ENCODE assay signal across 8 cellular contexts in genomic region chr3:56681963-56682457, GRCh38. TPM values are rescaled to one million over a fixed set of nuclear protein-coding genes. Genes with fewer than 3 reads are reported as not detected.
DNase-seq lines count a peak whose midpoint lies in the region; ATAC-seq, FAIRE-seq and TF ChIP-seq lines count a peak whose summit lies in the region.

No MANE protein-coding gene starts in this region.

- H3K36me3 Mint-ChIP-seq in CD4-positive, alpha-beta memory T cell: peaks cover 18 to 22% of the 10 kb centered on the region in 2 donors
- H3K36me3 Mint-ChIP-seq in natural killer cell treated with Interleukin-12 subunit alpha and Interleukin-12 subunit beta and Interleukin-15 and Interleukin-18, amount 100 ng/mL, for 72 hours: peaks cover 27% of the 10 kb centered on the region

- FAIRE-seq in HTR-8/SVneo (lab: Jason Lieb, UNC): no peak

- peak overlapping the region; percentile 86 to 95 for H3K9ac ChIP-seq in colonic mucosa (ENCODE audit: low read depth in 2 of 2, low read length in 2 of 2)

- H3K9me3 Mint-ChIP-seq in CD4-positive, alpha-beta memory T cell: no peaks in the 10 kb centered on the region
- no peaks in the 10 kb centered on the region for H3K9me3 Mint-ChIP-seq in natural killer cell treated with Interleukin-12 subunit alpha and Interleukin-12 subunit beta and Interleukin-15 and Interleukin-18, amount 100 ng/mL, for 72 hours

- CTCF ChIA-PET in CD4-positive, alpha-beta memory T cell (lab: Charles Lee; ENCODE audit: partially characterized antibody): interaction anchor here (1.2 to 1.6 kb wide), 5 partner anchors 8 to 125 kb away, joined by 3 to 11 read pairs (median 5); partner anchors contain the start of gene CCDC66

- TF ChIP-seq CTCF in colonic mucosa (IDR thresholded peaks at IDR 0.05): no peak

- peaks cover 34 to 65% (median 48%) of the 10 kb centered on the region in 4 donors for H3K4me1 Mint-ChIP-seq in CD4-positive, alpha-beta memory T cell
- peaks cover 29 to 39% of the 10 kb centered on the region in 2 donors for H3K4me1 Mint-ChIP-seq in natural killer cell treated with Interleukin-12 subunit alpha and Interleukin-12 subunit beta and Interleukin-15 and Interleukin-18, amount 100 ng/mL, for 72 hours (ENCODE audit: low read depth in 2 of 2)

- no peaks in the 10 kb centered on the region for H3K36me3 ChIP-seq in CD4-positive, alpha-beta memory T cell (ENCODE audit: insufficient read depth, low read length)
- no peaks in the 10 kb centered on the region for H3K36me3 ChIP-seq in colonic mucosa

- no peak for ATAC-seq in natural killer cell treated with Interleukin-12 subunit alpha and Interleukin-12 subunit beta and Interleukin-15 and Interleukin-18, amount 100 ng/mL, for 72 hours
- no peak for ATAC-seq in HG03095 (IDR thresholded peaks at IDR 0.05; ENCODE audit: unreplicated experiment)

- no peaks in the 10 kb centered on the region for H3K27me3 ChIP-seq in CD4-positive, alpha-beta memory T cell (ENCODE audit: insufficient read depth, low read length)
- no peaks in the 10 kb centered on the region for H3K27me3 ChIP-seq in colonic mucosa

- DNase-seq in CD4-positive, alpha-beta memory T cell: no peak
- DNase-seq in Jurkat, Clone E6-1 (ENCODE audit: low read depth, low spot score): no peak
- DNase-seq in colonic mucosa (no peak), HTR-8/SVneo (ENCODE audit: insufficient read length, low spot score) (no peak), DMS 273 treated with DMSO at 0.1 percent for 48 hours (lab: John Stamatoyannopoulos, UW) (no peak), iPS-NIHi11 (ENCODE audit: low spot score) (no peak)
- no peak for DNase-seq in natural killer cell treated with Interleukin-12 subunit alpha and Interleukin-12 subunit beta and Interleukin-15 and Interleukin-18, amount 100 ng/mL, for 72 hours (ENCODE audit: low spot score)

- peak overlapping the region; percentile 76 to 90 for H3K4me3 ChIP-seq in CD4-positive, alpha-beta memory T cell (ENCODE audit: low read length in 2 of 2)
- peak overlapping the region; percentile 69 for H3K4me3 ChIP-seq in Jurkat, Clone E6-1 (ENCODE audit: low read length)
- peak overlapping the region; percentile 93 for H3K4me3 ChIP-seq in colonic mucosa

- H3K27ac ChIP-seq in CD4-positive, alpha-beta memory T cell (ENCODE audit: low read depth, low read length): peak overlapping the region; percentile 96
- H3K27ac ChIP-seq in colonic mucosa: peak overlapping the region; percentile 100

- peaks cover 60% of the 10 kb centered on the region for H3K4me1 ChIP-seq in CD4-positive, alpha-beta memory T cell (ENCODE audit: insufficient read depth, low read length)
- no peaks in the 10 kb centered on the region for H3K4me1 ChIP-seq in colonic mucosa

- intact Hi-C loops in CD4-positive, alpha-beta memory T cell (cut with micrococcal nuclease): loop anchor here (1.0 to 10.0 kb wide), 5 partner anchors 15 to 1625 kb away; partner anchors contain the start of genes APPL1, CCDC66, HTD2 and RPP14
- intact Hi-C loops in colonic mucosa (cut with DNase I): no loop called here

- peak overlapping the region; percentile 91 to 98 (median 94) for H3K4me3 Mint-ChIP-seq in CD4-positive, alpha-beta memory T cell
- peak overlapping the region; percentile 98 for H3K4me3 Mint-ChIP-seq in natural killer cell treated with Interleukin-12 subunit alpha and Interleukin-12 subunit beta and Interleukin-15 and Interleukin-18, amount 100 ng/mL, for 72 hours

- H3K27me3 Mint-ChIP-seq in CD4-positive, alpha-beta memory T cell: no peaks in the 10 kb centered on the region
- H3K27me3 Mint-ChIP-seq in natural killer cell treated with Interleukin-12 subunit alpha and Interleukin-12 subunit beta and Interleukin-15 and Interleukin-18, amount 100 ng/mL, for 72 hours: no peaks in the 10 kb centered on the region

- no peaks in the 10 kb centered on the region for H3K9me3 ChIP-seq in CD4-positive, alpha-beta memory T cell (ENCODE audit: control insufficient read depth in 1 of 2, low read length in 2 of 2)
- H3K9me3 ChIP-seq in colonic mucosa: no peaks in the 10 kb centered on the region

- POLR2A ChIA-PET in CD4-positive, alpha-beta memory T cell (lab: Charles Lee; ENCODE audit: partially characterized antibody): interaction anchor here (0.6 to 4.3 kb wide), 33 partner anchors 8 to 1011 kb away, joined by 3 to 113 read pairs (median 5); partner anchors contain the start of genes ARF4, ARHGEF3, CCDC66 and DENND6A

- H3K27ac Mint-ChIP-seq in CD4-positive, alpha-beta memory T cell: peak overlapping the region; percentile 93 to 98 (median 96)
- peak overlapping the region; percentile 90 to 95 for H3K27ac Mint-ChIP-seq in natural killer cell treated with Interleukin-12 subunit alpha and Interleukin-12 subunit beta and Interleukin-15 and Interleukin-18, amount 100 ng/mL, for 72 hours

RNA-seq across cellular contexts. Expression of gene TASOR, which starts 1.1 kb away (rescaled TPM):
- 100 to 1,000 TPM; 109 to 112 TPM for total RNA-seq in CD4-positive, alpha-beta memory T cell
- polyA plus RNA-seq in CD4-positive, alpha-beta memory T cell: 10 to 100 TPM; 22.7 to 42.2 TPM
- polyA plus RNA-seq in Jurkat, Clone E6-1 (2012; ENCODE audit: insufficient read depth, insufficient read length): 31.6 TPM
- total RNA-seq in colonic mucosa: 10 to 100 TPM; 38.7 to 47.9 TPM
- 10 to 100 TPM; 50.4 to 56.4 TPM for total RNA-seq in natural killer cell treated with Interleukin-12 subunit alpha and Interleukin-12 subunit beta and Interleukin-15 and Interleukin-18, amount 100 ng/mL, for 72 hours
